Comparison of ENCODE assay signal across 8 cellular contexts in the genomic region with DNA sequence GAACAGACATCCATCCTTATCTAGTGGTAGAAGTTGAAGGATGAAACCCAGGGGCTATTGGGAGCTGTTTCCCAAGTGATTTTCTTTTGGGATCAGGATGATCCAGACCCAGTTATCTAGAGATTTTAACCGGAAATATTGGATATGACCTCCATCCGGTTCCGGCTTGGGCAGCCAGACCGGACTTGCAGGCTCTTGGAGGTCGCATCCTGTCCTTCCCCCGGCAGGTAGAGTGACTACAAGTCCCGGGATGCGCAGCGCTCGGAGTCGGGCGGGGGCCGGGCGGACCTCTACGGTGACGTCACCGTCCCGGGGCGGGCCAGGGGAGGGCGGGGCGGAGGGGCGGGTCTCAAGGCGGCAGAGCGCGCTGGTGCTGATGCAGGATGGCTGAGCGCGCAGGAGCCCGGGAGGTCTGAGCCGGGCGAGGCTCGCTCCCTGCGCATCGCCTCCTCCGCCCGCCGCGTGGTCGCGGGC. TPM values are rescaled to one million over a fixed set of nuclear protein-coding genes. Genes with fewer than 3 reads are reported as not detected.
DNase-seq lines count a peak whose midpoint lies in the region; ATAC-seq and TF ChIP-seq lines count a peak whose summit lies in the region.

A gene (plus strand): TSS at position 360 of the 474 bp plus-strand sequence. CDS start 391 bp downstream, outside the sequence.

- DNase-seq in DMS 273 treated with DMSO at 0.1 percent for 48 hours (lab: John Stamatoyannopoulos, UW) (peak; percentile 75), SJCRH30 (peak; percentile 92 to 95), germinal center (ENCODE audit: low spot score) (peak; percentile 94), omental fat pad (ENCODE audit: low spot score) (peak; percentile 48)
- DNase-seq in activated naive CD4-positive, alpha-beta T cell treated with anti-CD3 and anti-CD28 coated beads for 36 hours, result peak; percentile 94

- H3K27ac Mint-ChIP-seq in activated naive CD4-positive, alpha-beta T cell treated with anti-CD3 and anti-CD28 coated beads for 36 hours, result peak within 1 kb of the TSS; percentile 53

- peaks cover 13% of the 10 kb centered on the region for H3K4me1 Mint-ChIP-seq in activated naive CD4-positive, alpha-beta T cell treated with anti-CD3 and anti-CD28 coated beads for 36 hours (ENCODE audit: low read depth)

- H3K4me3 ChIP-seq in SJCRH30, result peak within 1 kb of the TSS; percentile 51

- no peak for TF ChIP-seq CTCF in omental fat pad (IDR thresholded peaks at IDR 0.05)

- no peaks in the 10 kb centered on the region for H3K27me3 ChIP-seq in SJCRH30

- H3K27me3 Mint-ChIP-seq in activated naive CD4-positive, alpha-beta T cell treated with anti-CD3 and anti-CD28 coated beads for 36 hours (ENCODE audit: low read depth), result peaks cover 19% of the 10 kb centered on the region

- TF ChIP-seq EP300 in Ishikawa (IDR thresholded peaks at IDR 0.05; ENCODE audit: borderline replicate concordance), result no peak

- CTCF ChIA-PET in activated naive CD4-positive, alpha-beta T cell treated with anti-CD3 and anti-CD28 coated beads for 36 hours (lab: Charles Lee), result no interaction called here

- peak within 1 kb of the TSS; percentile 88 for H3K4me3 Mint-ChIP-seq in activated naive CD4-positive, alpha-beta T cell treated with anti-CD3 and anti-CD28 coated beads for 36 hours

- H3K27ac ChIP-seq in SJCRH30 (no peak within 1 kb of the TSS), temporal lobe (ENCODE audit: low read depth, low read length) (peak within 1 kb of the TSS; percentile 87)

- peaks cover 3% of the 10 kb centered on the region for H3K36me3 Mint-ChIP-seq in activated naive CD4-positive, alpha-beta T cell treated with anti-CD3 and anti-CD28 coated beads for 36 hours (ENCODE audit: low read depth)

- H3K36me3 ChIP-seq in SJCRH30, result no peaks in the 10 kb centered on the region

- TF ChIP-seq RAD21 in Ishikawa (IDR thresholded peaks at IDR 0.05; ENCODE audit: low read depth), result no peak

- H3K9me3 ChIP-seq in SJCRH30 (replicated peaks), result no peaks in the 10 kb centered on the region

- H3K4me1 ChIP-seq in SJCRH30, result no peaks in the 10 kb centered on the region

- peak; percentile 95 for ATAC-seq in GM21717 (IDR thresholded peaks at IDR 0.05; ENCODE audit: unreplicated experiment)
- ATAC-seq in omental fat pad (ENCODE audit: low FRiP score), result peak; percentile 82

- intact Hi-C loops in activated naive CD4-positive, alpha-beta T cell treated with anti-CD3 and anti-CD28 coated beads for 36 hours (cut with micrococcal nuclease), result loop anchor here (1.0 to 10.0 kb wide), 9 partner anchors 42 to 1240 kb away; a partner anchor contains a TSS

- no peaks in the 10 kb centered on the region for H3K9me3 Mint-ChIP-seq in activated naive CD4-positive, alpha-beta T cell treated with anti-CD3 and anti-CD28 coated beads for 36 hours

TF ChIP-seq in Ishikawa, 13 proteins besides CTCF, POLR2A, EP300 and RAD21:
- TF ChIP-seq, protein P1, sequence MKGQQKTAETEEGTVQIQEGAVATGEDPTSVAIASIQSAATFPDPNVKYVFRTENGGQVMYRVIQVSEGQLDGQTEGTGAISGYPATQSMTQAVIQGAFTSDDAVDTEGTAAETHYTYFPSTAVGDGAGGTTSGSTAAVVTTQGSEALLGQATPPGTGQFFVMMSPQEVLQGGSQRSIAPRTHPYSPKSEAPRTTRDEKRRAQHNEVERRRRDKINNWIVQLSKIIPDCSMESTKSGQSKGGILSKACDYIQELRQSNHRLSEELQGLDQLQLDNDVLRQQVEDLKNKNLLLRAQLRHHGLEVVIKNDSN (IDR thresholded peaks at IDR 0.05), result no peak
- TF ChIP-seq CREB1 (IDR thresholded peaks at IDR 0.05; ENCODE audit: low read depth), result peak; percentile 72
- TF ChIP-seq, protein P2, sequence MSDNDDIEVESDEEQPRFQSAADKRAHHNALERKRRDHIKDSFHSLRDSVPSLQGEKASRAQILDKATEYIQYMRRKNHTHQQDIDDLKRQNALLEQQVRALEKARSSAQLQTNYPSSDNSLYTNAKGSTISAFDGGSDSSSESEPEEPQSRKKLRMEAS (IDR thresholded peaks at IDR 0.05), result peak; percentile 55; the same call in 1 of the 2 replicates
- TF ChIP-seq TEAD4 (IDR thresholded peaks at IDR 0.05), result no peak
- no peak for TF ChIP-seq TAF1 (IDR thresholded peaks at IDR 0.05; ENCODE audit: low read depth)
- TF ChIP-seq, protein P3, sequence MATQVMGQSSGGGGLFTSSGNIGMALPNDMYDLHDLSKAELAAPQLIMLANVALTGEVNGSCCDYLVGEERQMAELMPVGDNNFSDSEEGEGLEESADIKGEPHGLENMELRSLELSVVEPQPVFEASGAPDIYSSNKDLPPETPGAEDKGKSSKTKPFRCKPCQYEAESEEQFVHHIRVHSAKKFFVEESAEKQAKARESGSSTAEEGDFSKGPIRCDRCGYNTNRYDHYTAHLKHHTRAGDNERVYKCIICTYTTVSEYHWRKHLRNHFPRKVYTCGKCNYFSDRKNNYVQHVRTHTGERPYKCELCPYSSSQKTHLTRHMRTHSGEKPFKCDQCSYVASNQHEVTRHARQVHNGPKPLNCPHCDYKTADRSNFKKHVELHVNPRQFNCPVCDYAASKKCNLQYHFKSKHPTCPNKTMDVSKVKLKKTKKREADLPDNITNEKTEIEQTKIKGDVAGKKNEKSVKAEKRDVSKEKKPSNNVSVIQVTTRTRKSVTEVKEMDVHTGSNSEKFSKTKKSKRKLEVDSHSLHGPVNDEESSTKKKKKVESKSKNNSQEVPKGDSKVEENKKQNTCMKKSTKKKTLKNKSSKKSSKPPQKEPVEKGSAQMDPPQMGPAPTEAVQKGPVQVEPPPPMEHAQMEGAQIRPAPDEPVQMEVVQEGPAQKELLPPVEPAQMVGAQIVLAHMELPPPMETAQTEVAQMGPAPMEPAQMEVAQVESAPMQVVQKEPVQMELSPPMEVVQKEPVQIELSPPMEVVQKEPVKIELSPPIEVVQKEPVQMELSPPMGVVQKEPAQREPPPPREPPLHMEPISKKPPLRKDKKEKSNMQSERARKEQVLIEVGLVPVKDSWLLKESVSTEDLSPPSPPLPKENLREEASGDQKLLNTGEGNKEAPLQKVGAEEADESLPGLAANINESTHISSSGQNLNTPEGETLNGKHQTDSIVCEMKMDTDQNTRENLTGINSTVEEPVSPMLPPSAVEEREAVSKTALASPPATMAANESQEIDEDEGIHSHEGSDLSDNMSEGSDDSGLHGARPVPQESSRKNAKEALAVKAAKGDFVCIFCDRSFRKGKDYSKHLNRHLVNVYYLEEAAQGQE (IDR thresholded peaks at IDR 0.05; ENCODE audit: low read depth), result no peak
- no peak for TF ChIP-seq FOXM1 (IDR thresholded peaks at IDR 0.05; ENCODE audit: borderline replicate concordance, low read depth)
- TF ChIP-seq EGR1 (IDR thresholded peaks at IDR 0.05), result no peak
- TF ChIP-seq CEBPB (IDR thresholded peaks at IDR 0.05), result no peak
TF ChIP-seq in Ishikawa: peak in this region for 2.

RNA-seq across cellular contexts. Expression of the gene that starts here (rescaled TPM):
- total RNA-seq in SJCRH30 (2014; rRNA removed; shearing (Covaris generic)), result 5.8 and 6.6 TPM in 2 replicates
- total RNA-seq in activated naive CD4-positive, alpha-beta T cell treated with anti-CD3 and anti-CD28 coated beads for 36 hours, result 10 to 100 TPM; 18.6 to 24.5 TPM
- total RNA-seq in omental fat pad (1 to 10 TPM in 3 of 4 donors, under 1 TPM in 1; 0.88 to 4.5 (median 2.4) TPM), temporal lobe (366 TPM)

Comparison
In these comparisons a context has a peak if more than half of its experiments do, and no peak if none do; other contexts are left out.
1. RNA of the gene that starts here (total RNA-seq): 366 TPM in temporal lobe (single experiment); 18.6 to 24.5 TPM in activated naive CD4-positive, alpha-beta T cell treated with anti-CD3 and anti-CD28 coated beads for 36 hours, 5.8 to 6.6 TPM in SJCRH30 and 0.88 to 4.5 TPM in omental fat pad; every median in the first group is over 10 times any median in the second.
2. Peak in every context shown above with its lines, with median percentiles within 50 percentile points of each other: DNase-seq.